Comparison of ENCODE assay signal across 17 cellular contexts in genomic region chr1:218048828-218049227, GRCh38.
"Had no signal": no experiment of that assay in that cellular context is flagged by ENCODE, and none has a peak within 500 bp of the region (broad histone marks: within the 10 kb centered on the region; RNA-seq: fewer than 3 reads in every experiment).

No MANE protein-coding gene starts in this region.

- ATAC-seq: activated CD8-positive, alpha-beta T cell treated with anti-CD3 and anti-CD28 coated beads, Interleukin-2, amount 10 ng/mL, durations not matched to agents 7 days and 5 days; heart left ventricle; left colon; stimulated activated memory B cell treated with anti-CD40 and anti-IgM and Interleukin-4, amounts not matched to agents 10 μg/mL and 1 μg/mL and 100 μg/mL, for 72 hours had no signal

- H3K4me3 ChIP-seq: heart left ventricle, lung, thyroid gland had no signal

- H3K27me3 ChIP-seq: brain microvascular endothelial cell, heart left ventricle, neutrophil, thyroid gland had no signal

- FAIRE-seq: urothelium cell line had no signal

- DNase-seq: activated B cell treated with CpG ODN at 0.5 μM for 24 hours; activated CD4-positive, alpha-beta T cell treated with anti-CD3 and anti-CD28 coated beads, Interleukin-2, amount 10 ng/mL, durations not matched to agents 24 days and 14 days; activated CD8-positive, alpha-beta memory T cell treated with anti-CD3 and anti-CD28 coated beads, Interleukin-2, amount 50 U/mL, for 48 hours; activated CD8-positive, alpha-beta T cell treated with anti-CD3 and anti-CD28 coated beads, Interleukin-2, amount 10 ng/mL, durations not matched to agents 7 days and 5 days; activated naive CD8-positive, alpha-beta T cell treated with anti-CD3 and anti-CD28 coated beads, Interleukin-2, amount 10 ng/mL, durations not matched to agents 7 days and 5 days; brain microvascular endothelial cell; cerebellar nuclear complex; effector memory CD4-positive, alpha-beta T cell; heart left ventricle; left colon; naive B cell; posterior cingulate gyrus; thyroid gland had no signal

- H3K27ac ChIP-seq: brain microvascular endothelial cell, heart left ventricle, neutrophil, thyroid gland had no signal

- H3K9me3 ChIP-seq: heart left ventricle, neutrophil, thyroid gland had no signal

- H3K36me3 ChIP-seq: brain microvascular endothelial cell, heart left ventricle, neutrophil, thyroid gland had no signal

- H3K4me1 ChIP-seq: heart left ventricle, thyroid gland had no signal
